24 cellular contexts compared by ENCODE assay signal in the genomic region with DNA sequence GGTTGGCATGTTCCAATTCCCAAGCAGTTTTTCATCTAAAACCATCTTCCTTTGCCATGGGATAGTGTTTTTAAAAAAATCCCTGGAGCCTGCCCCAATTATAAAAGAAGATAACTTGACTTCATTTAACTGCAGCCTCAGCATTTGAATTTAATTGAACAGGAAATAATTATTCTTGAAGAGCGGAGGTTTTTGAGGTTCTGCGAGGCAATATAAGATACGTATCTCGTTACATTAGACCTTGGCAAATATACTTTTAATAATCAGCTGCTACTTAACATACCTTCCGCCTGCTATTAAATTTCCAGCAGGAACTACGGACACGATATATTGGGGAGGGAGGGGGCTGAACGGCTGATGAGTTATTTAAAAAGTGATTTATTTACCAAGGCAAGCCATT.
"Had no signal": no experiment of that assay in that cellular context is flagged by ENCODE, and none has a peak within 500 bp of the region (broad histone marks: within the 10 kb centered on the region; RNA-seq: fewer than 3 reads in every experiment).

No MANE protein-coding gene starts in this region.

- H3K4me1 Mint-ChIP-seq: activated CD4-positive, alpha-beta T cell treated with anti-CD3 and anti-CD28 coated beads, Interleukin-2, amount 10 ng/mL, durations not matched to agents 7 days and 5 days; activated naive CD8-positive, alpha-beta T cell treated with anti-CD3 and anti-CD28 coated beads, Interleukin-2, amount 50 U/mL, for 24 hours had no signal

- H3K4me3 Mint-ChIP-seq: activated CD4-positive, alpha-beta memory T cell treated with anti-CD3 and anti-CD28 coated beads for 36 hours; activated CD4-positive, alpha-beta T cell treated with anti-CD3 and anti-CD28 coated beads, Interleukin-2, amount 10 ng/mL, durations not matched to agents 7 days and 5 days; activated naive CD8-positive, alpha-beta T cell treated with anti-CD3 and anti-CD28 coated beads, Interleukin-2, amount 50 U/mL, for 24 hours; activated T-cell treated with anti-CD3 and anti-CD28 coated beads, Interleukin-2, amount 50 U/mL, for 4 hours had no signal

- H3K27me3 Mint-ChIP-seq: activated CD4-positive, alpha-beta T cell treated with anti-CD3 and anti-CD28 coated beads, Interleukin-2, amount 10 ng/mL, durations not matched to agents 7 days and 5 days had no signal

- DNase-seq: activated CD4-positive, alpha-beta memory T cell treated with anti-CD3 and anti-CD28 coated beads for 36 hours; activated CD4-positive, alpha-beta T cell treated with anti-CD3 and anti-CD28 coated beads, Interleukin-2, amount 10 ng/mL, durations not matched to agents 7 days and 5 days; activated CD4-positive, CD25-positive, alpha-beta regulatory T cell; activated CD8-positive, alpha-beta memory T cell treated with anti-CD3 and anti-CD28 coated beads for 24 hours; activated effector memory CD4-positive, alpha-beta T cell treated with anti-CD3 and anti-CD28 coated beads, Interleukin-2, amount 50 U/mL, for 16 hours; activated naive CD4-positive, alpha-beta T cell treated with Interleukin-2 at 50 U/mL for 16 hours; activated naive CD8-positive, alpha-beta T cell treated with anti-CD3 and anti-CD28 coated beads, Interleukin-2, amount 50 U/mL, for 24 hours; activated T-cell treated with anti-CD3 and anti-CD28 coated beads, Interleukin-2, amount 50 U/mL, for 4 hours; amniotic stem cell; body of pancreas; central memory CD4-positive, alpha-beta T cell; MG63; MV-4-11; NCI-H1092 treated with DMSO at 0.1 percent for 48 hours; NCI-H1694 treated with DMSO at 0.1 percent for 48 hours; NCI-H2029 treated with DMSO at 0.1 percent for 48 hours; NCI-H2171 treated with DMSO at 0.1 percent for 48 hours; NCI-H345; NCI-H524 treated with DMSO at 0.1 percent for 48 hours; PC-3; SHP77 treated with DMSO at 0.1 percent for 48 hours; T-helper 2 cell; T1000 had no signal

- H3K36me3 Mint-ChIP-seq: activated CD4-positive, alpha-beta memory T cell treated with anti-CD3 and anti-CD28 coated beads for 36 hours; activated naive CD4-positive, alpha-beta T cell treated with anti-CD3 and anti-CD28 coated beads, Interleukin-2, amount 50 U/mL, for 72 hours had no signal

- H3K9me3 Mint-ChIP-seq: activated CD4-positive, alpha-beta memory T cell treated with anti-CD3 and anti-CD28 coated beads for 36 hours; activated CD4-positive, alpha-beta T cell treated with anti-CD3 and anti-CD28 coated beads, Interleukin-2, amount 10 ng/mL, durations not matched to agents 7 days and 5 days; activated T-cell treated with anti-CD3 and anti-CD28 coated beads, Interleukin-2, amount 50 U/mL, for 4 hours had no signal

- H3K27ac Mint-ChIP-seq: activated CD4-positive, alpha-beta memory T cell treated with anti-CD3 and anti-CD28 coated beads for 36 hours; activated CD4-positive, alpha-beta T cell treated with anti-CD3 and anti-CD28 coated beads, Interleukin-2, amount 10 ng/mL, durations not matched to agents 7 days and 5 days; activated naive CD8-positive, alpha-beta T cell treated with anti-CD3 and anti-CD28 coated beads, Interleukin-2, amount 50 U/mL, for 24 hours had no signal
